In genomic region chr22:46941958-46942815, GRCh38 we compare ENCODE assay signal across 9 cellular contexts.
DNase-seq lines count a peak whose midpoint lies in the region; ATAC-seq and TF ChIP-seq lines count a peak whose summit lies in the region.
"Had no signal": no experiment of that assay in that cellular context is flagged by ENCODE, and none has a peak within 500 bp of the region (broad histone marks: within the 10 kb centered on the region; RNA-seq: fewer than 3 reads in every experiment).

No MANE protein-coding gene starts in this region.

- H3K4me1 Mint-ChIP-seq in activated CD4-positive, alpha-beta T cell treated with anti-CD3 and anti-CD28 coated beads for 36 hours = peaks cover 6% of the 10 kb centered on the region
- H3K4me1 Mint-ChIP-seq in endothelial cell (ENCODE audit: unreplicated experiment) (peaks cover 9% of the 10 kb centered on the region), neural progenitor cell (peaks cover 5% of the 10 kb centered on the region)

- no peak overlapping the region for H3K9ac ChIP-seq in neural progenitor cell

- H3K36me3 ChIP-seq in thymus (ENCODE audit: control insufficient read depth, insufficient read depth) = no peaks in the 10 kb centered on the region
- H3K36me3 ChIP-seq in neural progenitor cell = no peaks in the 10 kb centered on the region

- CTCF ChIA-PET in activated CD4-positive, alpha-beta T cell treated with anti-CD3 and anti-CD28 coated beads for 36 hours (lab: Charles Lee) = interaction anchor here (1.2 kb wide), 1 partner anchor 19 kb away, joined by 3 read pairs; no protein-coding TSS in a partner anchor

- POLR2A ChIA-PET in activated CD4-positive, alpha-beta T cell treated with anti-CD3 and anti-CD28 coated beads for 36 hours (lab: Charles Lee) = interaction anchor here (0.7 kb wide), 1 partner anchor 497 kb away, joined by 3 read pairs; no protein-coding TSS in a partner anchor

- H3K79me2 ChIP-seq in neural progenitor cell (ENCODE audit: low read depth) = no peaks in the 10 kb centered on the region

- no peaks in the 10 kb centered on the region for H3K4me1 ChIP-seq in thymus (ENCODE audit: control insufficient read depth, insufficient read depth, low read length)
- H3K4me1 ChIP-seq in neural progenitor cell = no peaks in the 10 kb centered on the region

- peak overlapping the region; percentile 46 for H3K27ac ChIP-seq in thymus (ENCODE audit: low read depth)
- no peak overlapping the region for H3K27ac ChIP-seq in neural progenitor cell

- no peaks in the 10 kb centered on the region for H3K27me3 Mint-ChIP-seq in activated CD4-positive, alpha-beta T cell treated with anti-CD3 and anti-CD28 coated beads for 36 hours
- H3K27me3 Mint-ChIP-seq in endothelial cell (ENCODE audit: unreplicated experiment) = no peaks in the 10 kb centered on the region
- peaks cover 3% of the 10 kb centered on the region for H3K27me3 Mint-ChIP-seq in neural progenitor cell (ENCODE audit: insufficient read depth, low read depth)

- H3K9me3 ChIP-seq in thymus (ENCODE audit: control insufficient read depth) (no peaks in the 10 kb centered on the region), neural progenitor cell (ENCODE audit: low read depth) (no peaks in the 10 kb centered on the region)

- no peak overlapping the region for H3K4me3 ChIP-seq in thymus (ENCODE audit: low read length)
- H3K4me3 ChIP-seq in neural progenitor cell = no peak overlapping the region

- no peak overlapping the region for H3K4me2 ChIP-seq in neural progenitor cell

- H3K4me3 Mint-ChIP-seq in activated CD4-positive, alpha-beta T cell treated with anti-CD3 and anti-CD28 coated beads for 36 hours = no peak overlapping the region
- H3K4me3 Mint-ChIP-seq in endothelial cell (ENCODE audit: unreplicated experiment) (no peak overlapping the region), neural progenitor cell (no peak overlapping the region)

- TF ChIP-seq CTCF in endothelial cell (IDR thresholded peaks at IDR 0.05; ENCODE audit: unreplicated experiment) (no peak), neural progenitor cell (IDR thresholded peaks at IDR 0.05) (no peak)

- 34% methylated on average over 21 of the region's 21 CpGs for WGBS in thymus

- no peak for ATAC-seq in activated CD4-positive, alpha-beta T cell treated with anti-CD3 and anti-CD28 coated beads for 36 hours
- no peak for ATAC-seq in GM18909 (IDR thresholded peaks at IDR 0.05; ENCODE audit: poor library complexity, unreplicated experiment)

- intact Hi-C loops in activated CD4-positive, alpha-beta T cell treated with anti-CD3 and anti-CD28 coated beads for 36 hours (cut with DNase I, micrococcal nuclease) = no loop called here

- DNase-seq in activated CD4-positive, alpha-beta T cell treated with anti-CD3 and anti-CD28 coated beads for 36 hours = no peak
- DNase-seq in activated CD4-positive, alpha-beta T cell treated with anti-CD3 and anti-CD28 coated beads for 1 hour = no peak
- DNase-seq in endothelial cell (ENCODE audit: low spot score) = peak; percentile 44
- peak; percentile 38 to 60 for DNase-seq in lung microvascular endothelial cell (ENCODE audit: low read depth in 2 of 2)
- no peak for DNase-seq in neural progenitor cell (ENCODE audit: low spot score)
- no peak for DNase-seq in NCI-H1694 treated with DMSO at 0.1 percent for 48 hours (lab: John Stamatoyannopoulos, UW)
- DNase-seq: H7 had no signal

- H4K20me1 ChIP-seq in neural progenitor cell (ENCODE audit: low read depth) = no peaks in the 10 kb centered on the region

- H3F3A ChIP-seq in neural progenitor cell (ENCODE audit: low read depth) = no peaks in the 10 kb centered on the region

- peak overlapping the region; percentile 1 for H3K27ac Mint-ChIP-seq in activated CD4-positive, alpha-beta T cell treated with anti-CD3 and anti-CD28 coated beads for 36 hours
- peak overlapping the region; percentile 5 for H3K27ac Mint-ChIP-seq in endothelial cell (ENCODE audit: unreplicated experiment)
- no peak overlapping the region for H3K27ac Mint-ChIP-seq in neural progenitor cell

- H2AFZ ChIP-seq in neural progenitor cell (replicated peaks) = no peak overlapping the region

- H3K9me3 Mint-ChIP-seq in activated CD4-positive, alpha-beta T cell treated with anti-CD3 and anti-CD28 coated beads for 36 hours (ENCODE audit: low read depth) = no peaks in the 10 kb centered on the region
- no peaks in the 10 kb centered on the region for H3K9me3 Mint-ChIP-seq in endothelial cell (ENCODE audit: unreplicated experiment)
- H3K9me3 Mint-ChIP-seq in neural progenitor cell = peaks cover 3% of the 10 kb centered on the region

- H3K36me3 Mint-ChIP-seq in activated CD4-positive, alpha-beta T cell treated with anti-CD3 and anti-CD28 coated beads for 36 hours (ENCODE audit: low read depth) = peaks cover 8% of the 10 kb centered on the region
- H3K36me3 Mint-ChIP-seq in endothelial cell (ENCODE audit: low read depth, unreplicated experiment) (peaks cover 3% of the 10 kb centered on the region), neural progenitor cell (peaks cover 10% of the 10 kb centered on the region)

- no peaks in the 10 kb centered on the region for H3K27me3 ChIP-seq in thymus (ENCODE audit: control insufficient read depth, insufficient read depth)
- H3K27me3 ChIP-seq in neural progenitor cell = no peaks in the 10 kb centered on the region

Comparison
In these comparisons a context has a peak if more than half of its experiments do, and no peak if none do; other contexts are left out.
1. DNase-seq: peak in endothelial cell (single experiment) and lung microvascular endothelial cell (2 of 2); none in activated CD4-positive, alpha-beta T cell treated with anti-CD3 and anti-CD28 coated beads for 36 hours (single experiment), activated CD4-positive, alpha-beta T cell treated with anti-CD3 and anti-CD28 coated beads for 1 hour (single experiment), neural progenitor cell (single experiment) and NCI-H1694 treated with DMSO at 0.1 percent for 48 hours (single experiment).